Comparison of ENCODE assay signal across 9 cellular contexts in genomic region chr15:89874926-89875564, GRCh38. TPM values are rescaled to one million over a fixed set of nuclear protein-coding genes. Genes with fewer than 3 reads are reported as not detected.
DNase-seq lines count a peak whose midpoint lies in the region; ATAC-seq and TF ChIP-seq lines count a peak whose summit lies in the region.
"Had no signal": no experiment of that assay in that cellular context is flagged by ENCODE, and none has a peak within 500 bp of the region (broad histone marks: within the 10 kb centered on the region; RNA-seq: fewer than 3 reads in every experiment).

No MANE protein-coding gene starts in this region.

- H3K4me1 Mint-ChIP-seq in Caco-2 (ENCODE audit: low read depth, unreplicated experiment): no peaks in the 10 kb centered on the region

- peaks cover 36% of the 10 kb centered on the region for H3K36me3 Mint-ChIP-seq in Caco-2 (ENCODE audit: insufficient read depth, unreplicated experiment)

- H3K27ac Mint-ChIP-seq in Caco-2 (ENCODE audit: unreplicated experiment): no peak overlapping the region
- H3K27ac Mint-ChIP-seq: T-helper 1 cell treated with Interleukin-12 subunit alpha and Interleukin-12 subunit beta and Interleukin-4 antibody, amounts not matched to agents 30 μg/mL and 1 μg/mL, for 36 hours had no signal

- intact Hi-C loops in Caco-2 (cut with micrococcal nuclease; ENCODE audit: unreplicated experiment) (loop anchor here (1.0 kb wide), 2 partner anchors 115 to 135 kb away; no protein-coding TSS in a partner anchor), thyroid gland (cut with DNase I) (loop anchor here (5.0 kb wide), 1 partner anchor 113 kb away; no protein-coding TSS in a partner anchor)

- no peak overlapping the region for H3K4me2 ChIP-seq in osteoblast (ENCODE audit: insufficient read depth, low read length)

- H3K9me3 ChIP-seq in Caco-2: peaks cover 3% of the 10 kb centered on the region; the same call in 1 of the 2 replicates
- H3K9me3 ChIP-seq in osteoblast (ENCODE audit: low read depth, low read length): no peaks in the 10 kb centered on the region
- H3K9me3 ChIP-seq in thyroid gland: no peaks in the 10 kb centered on the region

- no peak overlapping the region for H3K4me3 Mint-ChIP-seq in Caco-2 (ENCODE audit: unreplicated experiment)
- H3K4me3 Mint-ChIP-seq: T-helper 1 cell treated with Interleukin-12 subunit alpha and Interleukin-12 subunit beta and Interleukin-4 antibody, amounts not matched to agents 30 μg/mL and 1 μg/mL, for 36 hours had no signal

- no peaks in the 10 kb centered on the region for H3K27me3 Mint-ChIP-seq in Caco-2 (ENCODE audit: insufficient read depth, unreplicated experiment)

- TF ChIP-seq POLR2A in thyroid gland (IDR thresholded peaks at IDR 0.05): no peak

- no peak overlapping the region for H2AFZ ChIP-seq in osteoblast (ENCODE audit: low read length)

- H3K9me3 Mint-ChIP-seq in Caco-2 (ENCODE audit: unreplicated experiment): no peaks in the 10 kb centered on the region
- H3K9me3 Mint-ChIP-seq: T-helper 1 cell treated with Interleukin-12 subunit alpha and Interleukin-12 subunit beta and Interleukin-4 antibody, amounts not matched to agents 30 μg/mL and 1 μg/mL, for 36 hours had no signal

- ATAC-seq in GM21423 (IDR thresholded peaks at IDR 0.05; ENCODE audit: unreplicated experiment): peak; percentile 83

- H3K4me3 ChIP-seq in Caco-2 (ENCODE audit: low read depth, low read length) (no peak overlapping the region), LNCaP clone FGC (ENCODE audit: low read depth, low read length) (no peak overlapping the region), foreskin fibroblast (ENCODE audit: low read depth in 1 of 2, low read length in 2 of 2) (no peak overlapping the region), osteoblast (ENCODE audit: insufficient read depth, low read length) (no peak overlapping the region), thyroid gland (replicated peaks in 1 of 3) (no peak overlapping the region)

- POLR2A ChIA-PET in Caco-2 (lab: Charles Lee): interaction anchor here (1.0 kb wide), 3 partner anchors 19 to 114 kb away, joined by 3 to 12 read pairs (median 3); partner anchors contain the start of gene AP3S2

- no peaks in the 10 kb centered on the region; the same call in 1 of the 2 replicates for H3K36me3 ChIP-seq in Caco-2 (ENCODE audit: control insufficient read depth, insufficient read depth, low read length)
- peaks cover 44% of the 10 kb centered on the region for H3K36me3 ChIP-seq in osteoblast (ENCODE audit: insufficient read depth, low read length)
- peaks cover 0 to 17% of the 10 kb centered on the region in 2 donors for H3K36me3 ChIP-seq in thyroid gland

- peak; percentile 76 to 82 for DNase-seq in Caco-2
- no peak for DNase-seq in LNCaP clone FGC (ENCODE audit: low read depth)
- peak; percentile 50 for DNase-seq in SHP77 treated with DMSO at 0.1 percent for 48 hours (lab: John Stamatoyannopoulos, UW)
- peak; percentile 68 for DNase-seq in activated T-helper 9 cell treated with anti-CD3 and anti-CD28 coated beads, Interleukin-2, amount 50 U/mL, for 16 hours (ENCODE audit: low read depth)
- DNase-seq in foreskin fibroblast: peak; percentile 68 to 92
- peak; percentile 96 for DNase-seq in osteoblast (ENCODE audit: insufficient read length, low spot score, missing footprints)
- DNase-seq in thyroid gland: peak; percentile 81 to 84

- CTCF ChIA-PET in Caco-2 (lab: Charles Lee): interaction anchor here (0.6 to 4.1 kb wide), 19 partner anchors 13 to 135 kb away, joined by 3 to 154 read pairs (median 4); partner anchors contain the start of genes AP3S2 and MESP1

- H3K4me1 ChIP-seq in Caco-2: peaks cover 6% of the 10 kb centered on the region; the same call in 1 of the 2 replicates
- H3K4me1 ChIP-seq in osteoblast (ENCODE audit: insufficient read depth, low read length): no peaks in the 10 kb centered on the region
- H3K4me1 ChIP-seq in thyroid gland: peaks cover 0 to 5% of the 10 kb centered on the region in 2 donors

- no peak overlapping the region for H3K27ac ChIP-seq in osteoblast (ENCODE audit: low read depth, low read length)
- no peak overlapping the region for H3K27ac ChIP-seq in thyroid gland

- no peaks in the 10 kb centered on the region for H4K20me1 ChIP-seq in osteoblast (ENCODE audit: insufficient read depth, low read length)

- peak; percentile 88 to 94 for TF ChIP-seq CTCF in Caco-2 (IDR thresholded peaks at IDR 0.05; ENCODE audit: insufficient read depth in 1 of 2, low read depth in 1 of 2, low read length in 1 of 2, severe bottlenecking in 1 of 2, unreplicated experiment in 1 of 2)
- TF ChIP-seq CTCF in LNCaP clone FGC (IDR thresholded peaks at IDR 0.05; ENCODE audit: control insufficient read depth, extremely low read depth, insufficient read depth): peak; percentile 98
- TF ChIP-seq CTCF in foreskin fibroblast (IDR thresholded peaks at IDR 0.05; ENCODE audit: low read depth, low read length): peak; percentile 98
- TF ChIP-seq CTCF in osteoblast (IDR thresholded peaks at IDR 0.05; ENCODE audit: extremely low read depth, low read depth, low read length): peak; percentile 97
- peak; percentile 79 to 92 (median 82) for TF ChIP-seq CTCF in thyroid gland (IDR thresholded peaks at IDR 0.05)

- 26 to 28% methylated on average over 10 of the region's 10 CpGs for WGBS in thyroid gland, 2 donors

- H3K79me2 ChIP-seq in osteoblast (ENCODE audit: insufficient read depth, low read length): no peaks in the 10 kb centered on the region

- no peaks in the 10 kb centered on the region for H3K27me3 ChIP-seq in Caco-2 (replicated peaks; ENCODE audit: control insufficient read depth, insufficient read depth, low read length)
- no peaks in the 10 kb centered on the region for H3K27me3 ChIP-seq in osteoblast (ENCODE audit: insufficient read depth, low read length)
- H3K27me3 ChIP-seq in thyroid gland: no peaks in the 10 kb centered on the region

- no TSS peak for BruUV-seq in Caco-2 (replicated peaks; lab: Mats Ljungman, UMichigan)

RNA-seq across cellular contexts. Expression of gene AP3S2, which starts 18.7 kb away (rescaled TPM):
- total RNA-seq in Caco-2 (2022) (26.4 and 28.1 TPM in 2 replicates), osteoblast (54.8 and 63.7 TPM in 2 replicates), thyroid gland (10 to 100 TPM; 59.6 to 98.6 (median 67.6) TPM)

RNA-seq across cellular contexts. Expression of gene ARPIN, which starts 37.7 kb away (rescaled TPM):
- 11.5 and 13.3 TPM in 2 replicates for total RNA-seq in Caco-2 (2022)
- total RNA-seq in osteoblast: 14.1 and 17.7 TPM in 2 replicates
- total RNA-seq in thyroid gland: 10 to 100 TPM; 21.4 to 26.5 (median 24.1) TPM
